ENCODE assay signal across 23 cellular contexts in genomic region chr20:34012330-34012729, GRCh38. TPM values are rescaled to one million over a fixed set of nuclear protein-coding genes. Genes with fewer than 3 reads are reported as not detected.
A peak's percentile ranks its signal among the peaks of the same experiment; 100 is the strongest.
DNase-seq lines count a peak whose midpoint lies in the region; ATAC-seq and TF ChIP-seq lines count a peak whose summit lies in the region.
"Had no signal": no experiment of that assay in that cellular context is flagged by ENCODE, and none has a peak within 500 bp of the region (broad histone marks: within the 10 kb centered on the region; RNA-seq: fewer than 3 reads in every experiment).

No MANE protein-coding gene starts in this region.

- H3K4me3 Mint-ChIP-seq in activated CD4-positive, alpha-beta T cell treated with anti-CD3 and anti-CD28 coated beads for 36 hours = no peak overlapping the region
- peak overlapping the region; percentile 20 for H3K4me3 Mint-ChIP-seq in CD8-positive, alpha-beta T cell
- no peak overlapping the region for H3K4me3 Mint-ChIP-seq in activated naive CD8-positive, alpha-beta T cell treated with anti-CD3 and anti-CD28 coated beads, Interleukin-2, amount 50 U/mL, for 24 hours
- peak overlapping the region in 8 of 10 donors; percentile 23 to 64 (median 54) for H3K4me3 Mint-ChIP-seq in naive thymus-derived CD4-positive, alpha-beta T cell
- H3K4me3 Mint-ChIP-seq: nephron progenitor cell; T-helper 2 cell treated with Interferon-gamma antibody and Interleukin-4, amounts not matched to agents 5 μg/mL and 100 μg/mL, for 36 hours had no signal

- ATAC-seq in activated CD4-positive, alpha-beta T cell treated with anti-CD3 and anti-CD28 coated beads for 36 hours = no peak
- no peak for ATAC-seq in CD8-positive, alpha-beta T cell
- no peak for ATAC-seq in activated naive CD8-positive, alpha-beta T cell treated with anti-CD3 and anti-CD28 coated beads, Interleukin-2, amount 50 U/mL, for 24 hours
- no peak for ATAC-seq in naive thymus-derived CD4-positive, alpha-beta T cell
- ATAC-seq in HG03025 (IDR thresholded peaks at IDR 0.05; ENCODE audit: low FRiP score, unreplicated experiment) (no peak), left cardiac atrium (no peak)
- ATAC-seq: upper lobe of right lung had no signal

- H3K27me3 Mint-ChIP-seq in activated CD4-positive, alpha-beta T cell treated with anti-CD3 and anti-CD28 coated beads for 36 hours = no peaks in the 10 kb centered on the region
- no peaks in the 10 kb centered on the region for H3K27me3 Mint-ChIP-seq in CD8-positive, alpha-beta T cell (ENCODE audit: low read depth)
- H3K27me3 Mint-ChIP-seq in activated naive CD8-positive, alpha-beta T cell treated with anti-CD3 and anti-CD28 coated beads, Interleukin-2, amount 50 U/mL, for 24 hours = no peaks in the 10 kb centered on the region
- H3K27me3 Mint-ChIP-seq in naive thymus-derived CD4-positive, alpha-beta T cell = no peaks in the 10 kb centered on the region

- CTCF ChIA-PET in activated CD4-positive, alpha-beta T cell treated with anti-CD3 and anti-CD28 coated beads for 36 hours (lab: Charles Lee) = interaction anchor here (1.3 to 1.6 kb wide), 3 partner anchors 10 to 117 kb away, joined by 3 to 6 read pairs (median 3); no protein-coding TSS in a partner anchor
- CTCF ChIA-PET in CD8-positive, alpha-beta T cell (lab: Charles Lee) = interaction anchor here (1.8 to 5.4 kb wide), 2 partner anchors 10 to 16 kb away, joined by 5 to 16 read pairs; no protein-coding TSS in a partner anchor
- CTCF ChIA-PET in naive thymus-derived CD4-positive, alpha-beta T cell (lab: Charles Lee) = no interaction called here

- peak overlapping the region; percentile 64 for H3K27ac Mint-ChIP-seq in activated CD4-positive, alpha-beta T cell treated with anti-CD3 and anti-CD28 coated beads for 36 hours
- H3K27ac Mint-ChIP-seq in CD8-positive, alpha-beta T cell = peak overlapping the region; percentile 13
- peak overlapping the region; percentile 34 for H3K27ac Mint-ChIP-seq in activated naive CD8-positive, alpha-beta T cell treated with anti-CD3 and anti-CD28 coated beads, Interleukin-2, amount 50 U/mL, for 24 hours
- peak overlapping the region in 8 of 9 donors; percentile 4 to 74 (median 42) for H3K27ac Mint-ChIP-seq in naive thymus-derived CD4-positive, alpha-beta T cell
- H3K27ac Mint-ChIP-seq: nephron progenitor cell; T-helper 2 cell treated with Interferon-gamma antibody and Interleukin-4, amounts not matched to agents 5 μg/mL and 100 μg/mL, for 36 hours had no signal

- H3K4me3 ChIP-seq in CD8-positive, alpha-beta T cell (ENCODE audit: low read depth, low read length) = no peak overlapping the region
- H3K4me3 ChIP-seq in naive thymus-derived CD4-positive, alpha-beta T cell (ENCODE audit: low read length) = no peak overlapping the region
- H3K4me3 ChIP-seq: prostate gland, SK-N-MC, skin epidermis, upper lobe of right lung had no signal

- peaks cover 80% of the 10 kb centered on the region for H3K4me1 ChIP-seq in CD8-positive, alpha-beta T cell (ENCODE audit: insufficient read depth, low read length)
- H3K4me1 ChIP-seq in naive thymus-derived CD4-positive, alpha-beta T cell (ENCODE audit: control insufficient read depth in 2 of 2, insufficient read depth in 2 of 2, low read length in 2 of 2) = peaks cover 46 to 77% of the 10 kb centered on the region in 2 donors
- H3K4me1 ChIP-seq: prostate gland had no signal

- H3K9me3 ChIP-seq in CD8-positive, alpha-beta T cell (ENCODE audit: low read length) = no peaks in the 10 kb centered on the region
- H3K9me3 ChIP-seq in naive thymus-derived CD4-positive, alpha-beta T cell (ENCODE audit: control insufficient read depth in 2 of 3, low read length in 3 of 3) = no peaks in the 10 kb centered on the region
- H3K9me3 ChIP-seq: prostate gland, upper lobe of right lung had no signal

- intact Hi-C loops in activated CD4-positive, alpha-beta T cell treated with anti-CD3 and anti-CD28 coated beads for 36 hours (cut with DNase I, micrococcal nuclease) = no loop called here
- intact Hi-C loops in CD8-positive, alpha-beta T cell (cut with DNase I, micrococcal nuclease) = no loop called here
- intact Hi-C loops in naive thymus-derived CD4-positive, alpha-beta T cell (cut with micrococcal nuclease) = no loop called here
- intact Hi-C loops in left cardiac atrium (cut with DNase I) = no loop called here

- H3K9me3 Mint-ChIP-seq in activated CD4-positive, alpha-beta T cell treated with anti-CD3 and anti-CD28 coated beads for 36 hours (ENCODE audit: low read depth) = no peaks in the 10 kb centered on the region
- H3K9me3 Mint-ChIP-seq in CD8-positive, alpha-beta T cell = no peaks in the 10 kb centered on the region
- no peaks in the 10 kb centered on the region for H3K9me3 Mint-ChIP-seq in activated naive CD8-positive, alpha-beta T cell treated with anti-CD3 and anti-CD28 coated beads, Interleukin-2, amount 50 U/mL, for 24 hours
- no peaks in the 10 kb centered on the region for H3K9me3 Mint-ChIP-seq in naive thymus-derived CD4-positive, alpha-beta T cell
- H3K9me3 Mint-ChIP-seq: T-helper 2 cell treated with Interferon-gamma antibody and Interleukin-4, amounts not matched to agents 5 μg/mL and 100 μg/mL, for 36 hours had no signal

- peaks cover 90% of the 10 kb centered on the region for H3K4me1 Mint-ChIP-seq in activated CD4-positive, alpha-beta T cell treated with anti-CD3 and anti-CD28 coated beads for 36 hours
- peaks cover 93% of the 10 kb centered on the region for H3K4me1 Mint-ChIP-seq in CD8-positive, alpha-beta T cell (ENCODE audit: low read depth)
- H3K4me1 Mint-ChIP-seq in activated naive CD8-positive, alpha-beta T cell treated with anti-CD3 and anti-CD28 coated beads, Interleukin-2, amount 50 U/mL, for 24 hours = peaks cover 92% of the 10 kb centered on the region
- peaks cover 76 to 96% (median 91%) of the 10 kb centered on the region in 7 donors for H3K4me1 Mint-ChIP-seq in naive thymus-derived CD4-positive, alpha-beta T cell

- POLR2A ChIA-PET in activated CD4-positive, alpha-beta T cell treated with anti-CD3 and anti-CD28 coated beads for 36 hours (lab: Charles Lee) = no interaction called here
- POLR2A ChIA-PET in CD8-positive, alpha-beta T cell (lab: Charles Lee) = interaction anchor here (0.9 to 1.3 kb wide), 3 partner anchors 19 to 31 kb away, joined by 3 to 5 read pairs (median 4); partner anchors contain the start of gene RALY
- POLR2A ChIA-PET in naive thymus-derived CD4-positive, alpha-beta T cell (lab: Charles Lee) = interaction anchor here (0.9 kb wide), 1 partner anchor 19 kb away, joined by 3 read pairs; the partner anchor contains the start of gene RALY

- H3K36me3 Mint-ChIP-seq in activated CD4-positive, alpha-beta T cell treated with anti-CD3 and anti-CD28 coated beads for 36 hours (ENCODE audit: low read depth) = peaks cover 6% of the 10 kb centered on the region
- peaks cover 6% of the 10 kb centered on the region for H3K36me3 Mint-ChIP-seq in CD8-positive, alpha-beta T cell
- peaks cover 1% of the 10 kb centered on the region for H3K36me3 Mint-ChIP-seq in activated naive CD8-positive, alpha-beta T cell treated with anti-CD3 and anti-CD28 coated beads, Interleukin-2, amount 50 U/mL, for 24 hours (ENCODE audit: low read depth)
- peaks cover 0 to 10% (median 6%) of the 10 kb centered on the region in 5 donors for H3K36me3 Mint-ChIP-seq in naive thymus-derived CD4-positive, alpha-beta T cell

- no peaks in the 10 kb centered on the region for H3K27me3 ChIP-seq in CD8-positive, alpha-beta T cell (ENCODE audit: insufficient read depth, low read length)
- no peaks in the 10 kb centered on the region for H3K27me3 ChIP-seq in naive thymus-derived CD4-positive, alpha-beta T cell (ENCODE audit: control insufficient read depth in 2 of 2, insufficient read depth in 2 of 2, low read length in 2 of 2)
- H3K27me3 ChIP-seq: upper lobe of right lung had no signal

- no peaks in the 10 kb centered on the region for H3K36me3 ChIP-seq in CD8-positive, alpha-beta T cell (ENCODE audit: insufficient read depth, low read length)
- no peaks in the 10 kb centered on the region for H3K36me3 ChIP-seq in naive thymus-derived CD4-positive, alpha-beta T cell (ENCODE audit: control insufficient read depth in 2 of 3, insufficient read depth in 3 of 3, low read length in 3 of 3)
- H3K36me3 ChIP-seq: prostate gland, upper lobe of right lung had no signal

- H3K27ac ChIP-seq in CD8-positive, alpha-beta T cell (ENCODE audit: low read depth, low read length) = no peak overlapping the region
- no peak overlapping the region for H3K27ac ChIP-seq in naive thymus-derived CD4-positive, alpha-beta T cell (ENCODE audit: low read depth, low read length)
- H3K27ac ChIP-seq: 22Rv1, prostate gland, SK-N-MC, skin epidermis, upper lobe of right lung had no signal

- no peak for TF ChIP-seq CTCF in CD8-positive, alpha-beta T cell (IDR thresholded peaks at IDR 0.05)

- no peak for DNase-seq in activated CD4-positive, alpha-beta T cell treated with anti-CD3 and anti-CD28 coated beads for 36 hours
- no peak for DNase-seq in activated CD4-positive, alpha-beta T cell treated with anti-CD3 and anti-CD28 coated beads, Interleukin-2, amount 50 U/mL, for 4 hours
- DNase-seq in CD8-positive, alpha-beta T cell = no peak
- DNase-seq in activated naive CD8-positive, alpha-beta T cell treated with anti-CD3 and anti-CD28 coated beads, Interleukin-2, amount 50 U/mL, for 24 hours = no peak
- DNase-seq in naive thymus-derived CD4-positive, alpha-beta T cell = no peak
- DNase-seq in NOMO-1 treated with dmso at 0.1 percent for 144 hours (lab: John Stamatoyannopoulos, UW; ENCODE audit: unreplicated experiment) (no peak), left cardiac atrium (no peak)
- DNase-seq: activated CD4-positive, CD25-positive, alpha-beta regulatory T cell; activated CD8-positive, alpha-beta memory T cell treated with anti-CD3 and anti-CD28 coated beads, Interleukin-2, amount 50 U/mL, for 4 hours; activated naive CD4-positive, alpha-beta T cell treated with Interleukin-2 at 50 U/mL for 16 hours; Calu3; NCI-H1417 treated with DMSO at 0.1 percent for 48 hours; NCI-H510A treated with DMSO at 0.1 percent for 48 hours; nephron progenitor cell; RPMI8226; stimulated activated CD4-positive, alpha-beta T cell treated with anti-CD3 and anti-CD28 coated beads, Interleukin-2, amount 100 ng/mL, for 48 hours; upper lobe of right lung had no signal

RNA-seq across cellular contexts. Expression of gene RALY, which starts 18.6 kb away (rescaled TPM):
- total RNA-seq in activated CD4-positive, alpha-beta T cell treated with anti-CD3 and anti-CD28 coated beads for 36 hours = 100 to 1,000 TPM; 139 to 152 TPM
- 100 to 1,000 TPM; 110 to 113 TPM for total RNA-seq in CD8-positive, alpha-beta T cell
- total RNA-seq in naive thymus-derived CD4-positive, alpha-beta T cell = 100 to 1,000 TPM in 4 of 5 experiments, 10 to 100 TPM in 1; 99.0 to 167 (median 111) TPM
- polyA plus RNA-seq in naive thymus-derived CD4-positive, alpha-beta T cell = 100 to 1,000 TPM; 169 to 202 TPM
- 100 to 1,000 TPM in 1 of 2 donors, 10 to 100 TPM in 1; 97.3 to 102 TPM for total RNA-seq in left cardiac atrium

Comparison
In these comparisons a context has a peak if more than half of its experiments do, and no peak if none do; other contexts are left out.
1. H3K27ac Mint-ChIP-seq: peak in every context shown above with its lines; median percentile 64 in activated CD4-positive, alpha-beta T cell treated with anti-CD3 and anti-CD28 coated beads for 36 hours; 42 in naive thymus-derived CD4-positive, alpha-beta T cell; 34 in activated naive CD8-positive, alpha-beta T cell treated with anti-CD3 and anti-CD28 coated beads, Interleukin-2, amount 50 U/mL, for 24 hours; 13 in CD8-positive, alpha-beta T cell.
2. H3K4me3 Mint-ChIP-seq: peak in CD8-positive, alpha-beta T cell (single experiment) and naive thymus-derived CD4-positive, alpha-beta T cell (8 of 10); none in activated CD4-positive, alpha-beta T cell treated with anti-CD3 and anti-CD28 coated beads for 36 hours (single experiment) and activated naive CD8-positive, alpha-beta T cell treated with anti-CD3 and anti-CD28 coated beads, Interleukin-2, amount 50 U/mL, for 24 hours (single experiment).